Comparison of ENCODE assay signal across 16 cellular contexts in the genomic region with DNA sequence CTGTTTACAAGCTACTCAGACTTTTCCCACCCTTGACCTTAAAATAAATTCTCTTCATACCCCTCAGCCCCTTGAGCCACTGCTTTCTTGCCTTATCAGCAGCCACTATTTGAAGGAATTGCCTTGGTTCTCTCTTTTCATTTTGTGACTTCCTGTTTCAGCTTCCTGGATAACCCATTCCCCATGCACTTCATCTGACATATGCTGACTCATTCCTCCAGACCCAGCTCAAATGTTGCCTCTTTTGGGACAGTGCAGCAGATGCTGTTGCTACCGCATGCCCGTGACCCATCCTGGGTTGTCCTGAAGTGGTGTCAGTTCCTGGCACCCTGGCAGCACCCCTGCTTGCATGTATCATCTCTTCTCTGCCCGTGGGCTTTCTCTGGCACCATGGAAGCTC.
DNase-seq lines count a peak whose midpoint lies in the region; ATAC-seq and TF ChIP-seq lines count a peak whose summit lies in the region.
"Had no signal": no experiment of that assay in that cellular context is flagged by ENCODE, and none has a peak within 500 bp of the region (broad histone marks: within the 10 kb centered on the region; RNA-seq: fewer than 3 reads in every experiment).

No MANE protein-coding gene starts in this region.

- no peak for ATAC-seq in GM21619 (IDR thresholded peaks at IDR 0.05; ENCODE audit: unreplicated experiment)

- no peaks in the 10 kb centered on the region for H3K36me3 Mint-ChIP-seq in glutamatergic neuron (ENCODE audit: unreplicated experiment)
- H3K36me3 Mint-ChIP-seq: CD8-positive, alpha-beta memory T cell had no signal

- no peak for TF ChIP-seq CTCF in glutamatergic neuron (IDR thresholded peaks at IDR 0.05; ENCODE audit: partially characterized antibody, unreplicated experiment)

- peaks cover 7% of the 10 kb centered on the region for H3K27me3 Mint-ChIP-seq in glutamatergic neuron (ENCODE audit: unreplicated experiment)

- H3K4me1 Mint-ChIP-seq in glutamatergic neuron (ENCODE audit: low read depth, unreplicated experiment) = peaks cover 28% of the 10 kb centered on the region
- H3K4me1 Mint-ChIP-seq: CD8-positive, alpha-beta memory T cell had no signal

- peak overlapping the region; percentile 0 for H3K4me3 Mint-ChIP-seq in glutamatergic neuron (ENCODE audit: unreplicated experiment)
- H3K4me3 Mint-ChIP-seq: CD8-positive, alpha-beta memory T cell had no signal

- H3K27ac Mint-ChIP-seq in glutamatergic neuron (ENCODE audit: unreplicated experiment) = peak overlapping the region; percentile 13

- H3K9me3 Mint-ChIP-seq in glutamatergic neuron (ENCODE audit: unreplicated experiment) = peaks cover 7% of the 10 kb centered on the region
- H3K9me3 Mint-ChIP-seq: CD8-positive, alpha-beta memory T cell had no signal

- DNase-seq in NOMO-1 treated with DMSO at 0.1 percent for 48 hours (lab: John Stamatoyannopoulos, UW; ENCODE audit: unreplicated experiment) (peak; percentile 62), NOMO-1 treated with dmso at 0.1 percent for 144 hours (lab: John Stamatoyannopoulos, UW; ENCODE audit: unreplicated experiment) (no peak), LHCN-M2 (ENCODE audit: low read depth) (peak; percentile 25), OCI-M1 (lab: John Stamatoyannopoulos, UW) (peak; percentile 2), glutamatergic neuron (no peak), AG08396 (ENCODE audit: low spot score) (no peak), HPDE6-E6E7 (ENCODE audit: extremely low spot score) (no peak)
- DNase-seq: 8988T; CD8-positive, alpha-beta memory T cell; NCI-H1105; NCI-H1694; NCI-H2227 treated with DMSO at 0.1 percent for 48 hours; NCI-H524; RPMI8226; SW 1271 had no signal

Comparison
In these comparisons a context has a peak if more than half of its experiments do, and no peak if none do; other contexts are left out.
1. DNase-seq: peak in NOMO-1 treated with DMSO at 0.1 percent for 48 hours (single experiment), LHCN-M2 (single experiment) and OCI-M1 (single experiment); none in NOMO-1 treated with dmso at 0.1 percent for 144 hours (single experiment), glutamatergic neuron (single experiment), AG08396 (single experiment) and HPDE6-E6E7 (single experiment).